ENCODE assay signal across 9 cellular contexts in genomic region chr1:54547601-54548388, GRCh38. TPM values are rescaled to one million over a fixed set of nuclear protein-coding genes. Genes with fewer than 3 reads are reported as not detected.
DNase-seq lines count a peak whose midpoint lies in the region; ATAC-seq, FAIRE-seq and TF ChIP-seq lines count a peak whose summit lies in the region.
"Had no signal": no experiment of that assay in that cellular context is flagged by ENCODE, and none has a peak within 500 bp of the region (broad histone marks: within the 10 kb centered on the region; RNA-seq: fewer than 3 reads in every experiment).

Gene ACOT11, plus strand, starts transcription at chr1:54548228. Its CDS starts 82 bp downstream, at chr1:54548310.

- peaks cover 7% of the 10 kb centered on the region; the same call in 2 of the 3 replicates for H3K4me1 ChIP-seq in A549
- H3K4me1 ChIP-seq in Karpas-422 (ENCODE audit: low read length), result no peaks in the 10 kb centered on the region
- peaks cover 8 to 12% of the 10 kb centered on the region in 2 donors for H3K4me1 ChIP-seq in adrenal gland (replicated peaks in 1 of 2)
- H3K4me1 ChIP-seq in heart left ventricle, result peaks cover 0 to 38% (median 12%) of the 10 kb centered on the region in 12 donors

- H3K27ac ChIP-seq in A549 (no peak within 1 kb of the TSS), Karpas-422 (ENCODE audit: low read length) (no peak within 1 kb of the TSS), adrenal gland (peak within 1 kb of the TSS in 4 of 5 donors; percentile 49 to 84 (median 74)), heart left ventricle (peak within 1 kb of the TSS; percentile 82 to 98 (median 90))

- H3K4me2 ChIP-seq in A549, result no peak within 1 kb of the TSS
- H3K4me2 ChIP-seq in Karpas-422 (ENCODE audit: low read depth, low read length, poor library complexity, severe bottlenecking), result no peak within 1 kb of the TSS

- intact Hi-C loops in adrenal gland (cut with DNase I), result no loop called here
- intact Hi-C loops in heart left ventricle (cut with DNase I), result loop anchor here in 7 of 10 donors (1.0 to 5.0 kb wide), 7 partner anchors 12 to 145 kb away; no protein-coding TSS in a partner anchor

- H3K27me3 ChIP-seq in Karpas-422 (ENCODE audit: low read length) (no peaks in the 10 kb centered on the region), adrenal gland (no peaks in the 10 kb centered on the region), heart left ventricle (no peaks in the 10 kb centered on the region)

- TF ChIP-seq CTCF in A549 (IDR thresholded peaks at IDR 0.05) (peak; percentile 10; the same call in 1 of the 3 replicates), adrenal gland (IDR thresholded peaks at IDR 0.05) (peak; percentile 33 to 82 (median 62)), heart left ventricle (IDR thresholded peaks at IDR 0.05) (peak; percentile 22 to 63 (median 44)), progenitor cell of endocrine pancreas (IDR thresholded peaks at IDR 0.05; ENCODE audit: unreplicated experiment) (peak; percentile 19)

- no peak for FAIRE-seq in A549 (lab: Jason Lieb, UNC)

- no peaks in the 10 kb centered on the region for H3K36me3 ChIP-seq in Karpas-422 (ENCODE audit: insufficient read depth, low read length)
- no peaks in the 10 kb centered on the region for H3K36me3 ChIP-seq in adrenal gland (replicated peaks in 1 of 2)
- no peaks in the 10 kb centered on the region for H3K36me3 ChIP-seq in heart left ventricle

- no peak within 1 kb of the TSS for H2AFZ ChIP-seq in Karpas-422 (ENCODE audit: low read length)

- peaks cover 35% of the 10 kb centered on the region for H3K27me3 Mint-ChIP-seq in progenitor cell of endocrine pancreas

- POLR2A ChIA-PET in A549 (lab: Yijun Ruan, JAX), result no interaction called here

- H3K4me1 Mint-ChIP-seq in progenitor cell of endocrine pancreas (ENCODE audit: low read depth), result peaks cover 5% of the 10 kb centered on the region

- TF ChIP-seq POLR2A in A549 (IDR thresholded peaks at IDR 0.05; ENCODE audit: low read length), result no peak
- peak in 1 of 2 donors; percentile 65 for TF ChIP-seq POLR2A in adrenal gland (IDR thresholded peaks at IDR 0.05)
- peak in 1 of 2 donors; percentile 60 for TF ChIP-seq POLR2A in heart left ventricle (IDR thresholded peaks at IDR 0.05)

- TF ChIP-seq EP300 in A549 (IDR thresholded peaks at IDR 0.05), result no peak

- ATAC-seq in A549, result peak in 1 of 2 experiments; percentile 52; a peak in 2 of 6 replicates
- ATAC-seq in heart left ventricle, result peak; percentile 89 to 92 (median 92)
- no peak for ATAC-seq in HG03565 (IDR thresholded peaks at IDR 0.05; ENCODE audit: unreplicated experiment)

- no peaks in the 10 kb centered on the region for H3K36me3 Mint-ChIP-seq in progenitor cell of endocrine pancreas (ENCODE audit: insufficient read depth)

- H3K9ac ChIP-seq in Karpas-422 (ENCODE audit: low read length), result no peak within 1 kb of the TSS

- DNase-seq in A549 (ENCODE audit: low read depth in 1 of 2, low spot score in 1 of 2) (peak in 1 of 2 experiments; percentile 36), Karpas-422 (peak; percentile 21), adrenal gland (peak; percentile 76 to 95 (median 92)), heart left ventricle (peak; percentile 89 to 96 (median 90)), progenitor cell of endocrine pancreas (ENCODE audit: low spot score, unreplicated experiment) (no peak), GOT3 (lab: John Stamatoyannopoulos, UW) (no peak)
- DNase-seq in activated CD4-positive, alpha-beta T cell treated with anti-CD3 and anti-CD28 coated beads, Interleukin-2, amount 50 U/mL, for 48 hours, result no peak
- DNase-seq: DND-41 had no signal

- H3K9me2 ChIP-seq in Karpas-422 (replicated peaks; ENCODE audit: insufficient read depth, low read length), result no peaks in the 10 kb centered on the region

- H3K4me3 Mint-ChIP-seq in progenitor cell of endocrine pancreas (ENCODE audit: low read depth), result no peak within 1 kb of the TSS

- H4K20me1 ChIP-seq in Karpas-422 (ENCODE audit: insufficient read depth, low read depth, low read length), result no peaks in the 10 kb centered on the region

- 88% methylated on average over 12 of the region's 25 CpGs for WGBS in A549 (ENCODE audit: missing lambda C conversion rate)
- WGBS in adrenal gland, 4 donors, result 12 to 42% (median 24%) methylated on average over 8 to 25 of the region's 25 CpGs
- 16 to 26% (median 20%) methylated on average over 20 to 25 of the region's 25 CpGs for WGBS in heart left ventricle, 4 donors

- TF ChIP-seq RAD21 in A549 (conservative IDR thresholded peaks at IDR 0.05 in 1 of 2, IDR thresholded peaks at IDR 0.05 in 1 of 2), result no peak

- no peaks in the 10 kb centered on the region for H3K9me3 Mint-ChIP-seq in progenitor cell of endocrine pancreas (ENCODE audit: low read depth)

- no peaks in the 10 kb centered on the region for H3K9me3 ChIP-seq in A549
- no peaks in the 10 kb centered on the region for H3K9me3 ChIP-seq in Karpas-422 (ENCODE audit: low read length)
- no peaks in the 10 kb centered on the region for H3K9me3 ChIP-seq in adrenal gland (replicated peaks in 1 of 3)
- no peaks in the 10 kb centered on the region for H3K9me3 ChIP-seq in heart left ventricle

- H3K27ac Mint-ChIP-seq in progenitor cell of endocrine pancreas, result no peak within 1 kb of the TSS

- no peak within 1 kb of the TSS for H3K4me3 ChIP-seq in A549
- H3K4me3 ChIP-seq in Karpas-422 (ENCODE audit: low read length), result no peak within 1 kb of the TSS
- H3K4me3 ChIP-seq in adrenal gland, result peak within 1 kb of the TSS in 1 of 4 donors; percentile 40
- peak within 1 kb of the TSS; percentile 19 to 72 (median 56) for H3K4me3 ChIP-seq in heart left ventricle

- CTCF ChIA-PET in A549 (lab: Yijun Ruan, JAX), result interaction anchor here (0.7 to 1.3 kb wide), 3 partner anchors 10 to 48 kb away, joined by 3 to 4 read pairs (median 4); no protein-coding TSS in a partner anchor

- no peaks in the 10 kb centered on the region for H3K79me2 ChIP-seq in Karpas-422 (ENCODE audit: low read length)

TF ChIP-seq in A549, 52 proteins besides CTCF, POLR2A, EP300 and RAD21:
- TF ChIP-seq KDM5A (IDR thresholded peaks at IDR 0.05) (no peak), ZFP36 (IDR thresholded peaks at IDR 0.05; ENCODE audit: borderline replicate concordance, partially characterized antibody) (no peak), CHD2 (IDR thresholded peaks at IDR 0.05; ENCODE audit: low read length, partially characterized antibody) (no peak), SMC3 (IDR thresholded peaks at IDR 0.05) (0 out of 3 replicates have a peak, but pooled peaks have one; percentile 13), FOXS1 (CRISPR knock-in tag; IDR thresholded peaks at IDR 0.05) (no peak), BHLHE40 (IDR thresholded peaks at IDR 0.05; ENCODE audit: low read depth, low read length) (no peak)

RNA-seq across cellular contexts. Expression of gene ACOT11, which starts in this region (rescaled TPM):
- polyA plus RNA-seq in A549 (2011; rRNA removed), result 1.7 and 2.0 TPM in 2 replicates
- 2.2 and 2.8 TPM in 2 replicates for polyA plus RNA-seq in A549 (2012; cell fraction: cytosol; rRNA removed)
- 7.0 and 9.9 TPM in 2 replicates for polyA plus RNA-seq in A549 (2012; cell fraction: nucleus; rRNA removed)
- 1.5 to 1.8 TPM (median 1.7 TPM) in 3 replicates for polyA plus RNA-seq in A549 (2017; fragmentation: RNase III; extraction: RNeasy Plus Mini Kit Qiagen cat#74134 plus additional on column Dnase treatment)
- polyA minus RNA-seq in A549 (2011; rRNA and poly(A)+ RNA removed), result 2.6 and 2.8 TPM in 2 replicates
- not detected in 2 replicates for total RNA-seq in Karpas-422 (2014; rRNA removed; shearing (Covaris generic); ENCODE audit: low replicate concordance)
- total RNA-seq in adrenal gland, result 10 to 100 TPM in 3 of 8 donors, 1 to 10 TPM in 5; 6.0 to 12.7 (median 9.7) TPM
- 1 to 10 TPM; 1.6 to 9.1 (median 4.1) TPM for polyA plus RNA-seq in adrenal gland
- 10 to 100 TPM; 33.2 to 69.3 (median 55.9) TPM for total RNA-seq in heart left ventricle
- 10 to 100 TPM; 40.8 to 60.8 TPM for polyA plus RNA-seq in heart left ventricle
- 1.7 and 2.2 TPM in 2 replicates for total RNA-seq in progenitor cell of endocrine pancreas

Comparison
In these comparisons a context has a peak if more than half of its experiments do, and no peak if none do; other contexts are left out.
1. Peak in DNase-seq in Karpas-422; RNA of the gene not detected or under 1 TPM.
2. DNase-seq: peak in adrenal gland (7 of 7) and heart left ventricle (5 of 5); none in progenitor cell of endocrine pancreas (single experiment), activated CD4-positive, alpha-beta T cell treated with anti-CD3 and anti-CD28 coated beads, Interleukin-2, amount 50 U/mL, for 48 hours (0 of 2) and GOT3 (single experiment).
3. H3K27ac ChIP-seq: peak in adrenal gland (4 of 5) and heart left ventricle (12 of 12); none in A549 (0 of 2) and Karpas-422 (single experiment).
4. H3K4me3 ChIP-seq: peak in heart left ventricle (12 of 12); none in A549 (single experiment) and Karpas-422 (single experiment).
5. CTCF ChIP-seq: peak in every context shown above with its lines; median percentile 62 in adrenal gland; 44 in heart left ventricle; 19 in progenitor cell of endocrine pancreas; 10 in A549.
6. intact Hi-C loops: an anchor here in heart left ventricle (1.0 to 5.0 kb wide); none called in adrenal gland.